ENCODE assay signal across 19 cellular contexts in genomic region chr11:134555510-134555909, GRCh38.
"Had no signal": no experiment of that assay in that cellular context is flagged by ENCODE, and none has a peak within 500 bp of the region (broad histone marks: within the 10 kb centered on the region; RNA-seq: fewer than 3 reads in every experiment).

No MANE protein-coding gene starts in this region.

- H3K27ac Mint-ChIP-seq: activated B cell treated with CpG ODN at 0.5 μM for 24 hours; activated CD4-positive, alpha-beta T cell treated with anti-CD3 and anti-CD28 coated beads for 36 hours; activated naive CD8-positive, alpha-beta T cell treated with anti-CD3 and anti-CD28 coated beads for 36 hours; nephron; progenitor cell of endocrine pancreas; T-cell had no signal

- H3K9me3 ChIP-seq: adrenal gland, body of pancreas, esophagus squamous epithelium, left lung, suprapubic skin, tibial nerve had no signal

- DNase-seq: activated B cell treated with CpG ODN at 0.5 μM for 24 hours; activated CD4-positive, alpha-beta T cell treated with anti-CD3 and anti-CD28 coated beads for 36 hours; activated effector memory CD4-positive, alpha-beta T cell treated with Interleukin-2 at 50 U/mL for 16 hours; activated naive CD4-positive, alpha-beta T cell treated with Interleukin-2 at 50 U/mL for 16 hours; activated naive CD8-positive, alpha-beta T cell treated with anti-CD3 and anti-CD28 coated beads for 36 hours; body of pancreas; esophagus squamous epithelium; foreskin melanocyte; kidney glomerular epithelial cell; left lung; stimulated activated CD4-positive, alpha-beta T cell treated with anti-CD3 and anti-CD28 coated beads, Interleukin-1b, Interleukin-23, amount 100 ng/mL, for 48 hours; stimulated activated naive CD4-positive, alpha-beta T cell; T-cell had no signal

- H3K27ac ChIP-seq: adrenal gland, body of pancreas, esophagus squamous epithelium, left lung, suprapubic skin, tibial nerve had no signal

- H3K4me1 ChIP-seq: adrenal gland, body of pancreas, left lung, suprapubic skin, tibial nerve had no signal

- H3K4me3 Mint-ChIP-seq: activated B cell treated with CpG ODN at 0.5 μM for 24 hours; activated CD4-positive, alpha-beta T cell treated with anti-CD3 and anti-CD28 coated beads for 36 hours; activated naive CD8-positive, alpha-beta T cell treated with anti-CD3 and anti-CD28 coated beads for 36 hours; nephron; T-cell had no signal

- H3K4me3 ChIP-seq: adrenal gland, body of pancreas, esophagus squamous epithelium, left lung, smooth muscle cell, suprapubic skin, tibial nerve had no signal

- H3K36me3 Mint-ChIP-seq: activated naive CD8-positive, alpha-beta T cell treated with anti-CD3 and anti-CD28 coated beads for 36 hours; T-cell had no signal

- H3K4me1 Mint-ChIP-seq: activated CD4-positive, alpha-beta T cell treated with anti-CD3 and anti-CD28 coated beads for 36 hours; activated naive CD8-positive, alpha-beta T cell treated with anti-CD3 and anti-CD28 coated beads for 36 hours; T-cell had no signal

- ATAC-seq: activated CD4-positive, alpha-beta T cell treated with anti-CD3 and anti-CD28 coated beads for 36 hours; body of pancreas; left lung; T-cell had no signal

- H3K27me3 ChIP-seq: adrenal gland, suprapubic skin, tibial nerve had no signal

- H3K36me3 ChIP-seq: adrenal gland, esophagus squamous epithelium, left lung, suprapubic skin, tibial nerve had no signal

- H3K9me3 Mint-ChIP-seq: activated B cell treated with CpG ODN at 0.5 μM for 24 hours; activated naive CD8-positive, alpha-beta T cell treated with anti-CD3 and anti-CD28 coated beads for 36 hours; T-cell had no signal
